ENCODE assay signal across 10 cellular contexts in genomic region chr11:46117842-46118241, GRCh38. TPM values are rescaled to one million over a fixed set of nuclear protein-coding genes. Genes with fewer than 3 reads are reported as not detected.
DNase-seq lines count a peak whose midpoint lies in the region; ATAC-seq, FAIRE-seq and TF ChIP-seq lines count a peak whose summit lies in the region.
"Had no signal": no experiment of that assay in that cellular context is flagged by ENCODE, and none has a peak within 500 bp of the region (broad histone marks: within the 10 kb centered on the region; RNA-seq: fewer than 3 reads in every experiment).

No MANE protein-coding gene starts in this region.

- CTCF ChIA-PET in HepG2 (lab: Yijun Ruan, JAX; ENCODE audit: low intra/inter-chr PET ratio, low total read pairs), result no interaction called here

- H3K27me3 ChIP-seq in HepG2 (ENCODE audit: control insufficient read depth in 1 of 2, insufficient read depth in 2 of 2, low read length in 2 of 2), result no peaks in the 10 kb centered on the region; a peak in 1 of 5 replicates
- no peaks in the 10 kb centered on the region for H3K27me3 ChIP-seq in right lobe of liver
- H3K27me3 ChIP-seq in RWPE2 (ENCODE audit: insufficient read depth, poor library complexity, severe bottlenecking), result no peaks in the 10 kb centered on the region
- no peaks in the 10 kb centered on the region for H3K27me3 ChIP-seq in fibroblast of lung (ENCODE audit: control insufficient read depth, insufficient read depth, low read length)
- no peaks in the 10 kb centered on the region for H3K27me3 ChIP-seq in uterus

- H3K4me2 ChIP-seq in HepG2 (ENCODE audit: low read depth, low read length) (peak overlapping the region; percentile 91), fibroblast of lung (ENCODE audit: extremely low read depth, insufficient read depth, low read length) (peak overlapping the region; percentile 91)

- no peak for TF ChIP-seq RAD21 in HepG2 (CRISPR knock-in tag; IDR thresholded peaks at IDR 0.05)

- H3K36me3 ChIP-seq in HepG2 (replicated peaks in 1 of 2; ENCODE audit: control insufficient read depth in 1 of 2, insufficient read depth in 2 of 2, low read length in 2 of 2) (no peaks in the 10 kb centered on the region), right lobe of liver (no peaks in the 10 kb centered on the region), RWPE2 (ENCODE audit: low read depth) (no peaks in the 10 kb centered on the region), fibroblast of lung (ENCODE audit: control insufficient read depth, insufficient read depth, low read length) (no peaks in the 10 kb centered on the region), uterus (no peaks in the 10 kb centered on the region)

- TF ChIP-seq POLR2A in HepG2 (IDR thresholded peaks at IDR 0.05; ENCODE audit: insufficient read depth in 1 of 2, low read depth in 2 of 2, low read length in 2 of 2) (no peak), right lobe of liver (IDR thresholded peaks at IDR 0.05) (no peak), uterus (IDR thresholded peaks at IDR 0.05) (no peak)

- no peak for ATAC-seq in HepG2
- ATAC-seq in right lobe of liver, result no peak
- no peak for ATAC-seq in RWPE2 (ENCODE audit: low read depth)
- no peak for ATAC-seq in HG02588 (IDR thresholded peaks at IDR 0.05; ENCODE audit: unreplicated experiment)

- H3K9ac ChIP-seq in HepG2 (ENCODE audit: insufficient read depth, low read depth, low read length) (no peak overlapping the region), fibroblast of lung (ENCODE audit: insufficient read depth, low read length) (no peak overlapping the region)

- FAIRE-seq in HepG2 (lab: Jason Lieb, UNC), result no peak

- no TSS peak for BruUV-seq in HepG2 (replicated peaks; lab: Mats Ljungman, UMichigan)

- no peak overlapping the region for H2AFZ ChIP-seq in HepG2 (ENCODE audit: low read length)
- H2AFZ ChIP-seq in fibroblast of lung (ENCODE audit: low read length), result no peak overlapping the region

- peaks cover 48% of the 10 kb centered on the region for H3K79me2 ChIP-seq in HepG2 (ENCODE audit: insufficient read depth, low read length)
- H3K79me2 ChIP-seq in fibroblast of lung (ENCODE audit: control insufficient read depth, insufficient read depth, low read length), result peaks cover 46% of the 10 kb centered on the region

- peak; percentile 23 for TF ChIP-seq CTCF in HepG2 (CRISPR knock-in tag; IDR thresholded peaks at IDR 0.05)
- no peak for TF ChIP-seq CTCF in right lobe of liver (IDR thresholded peaks at IDR 0.05)
- peak; percentile 41 for TF ChIP-seq CTCF in RWPE2 (IDR thresholded peaks at IDR 0.05; ENCODE audit: poor library complexity, severe bottlenecking)
- TF ChIP-seq CTCF in fibroblast of lung (conservative IDR thresholded peaks at IDR 0.05 in 1 of 2, IDR thresholded peaks at IDR 0.05 in 1 of 2; ENCODE audit: low read depth in 1 of 2, low read length in 2 of 2), result peak; percentile 10 to 40
- no peak for TF ChIP-seq CTCF in uterus (IDR thresholded peaks at IDR 0.05)

- no peaks in the 10 kb centered on the region for H3K9me3 ChIP-seq in HepG2 (ENCODE audit: low read length)
- no peaks in the 10 kb centered on the region for H3K9me3 ChIP-seq in right lobe of liver
- H3K9me3 ChIP-seq in RWPE2 (ENCODE audit: severe bottlenecking), result no peaks in the 10 kb centered on the region
- no peaks in the 10 kb centered on the region for H3K9me3 ChIP-seq in fibroblast of lung (ENCODE audit: control insufficient read depth, insufficient read depth, low read depth, low read length)
- no peaks in the 10 kb centered on the region for H3K9me3 ChIP-seq in uterus

- no peak for TF ChIP-seq EP300 in HepG2 (IDR thresholded peaks at IDR 0.05; ENCODE audit: low read depth in 2 of 2, low read length in 2 of 2)
- no peak for TF ChIP-seq EP300 in HepG2 (CRISPR knock-in tag; IDR thresholded peaks at IDR 0.05; ENCODE audit: borderline replicate concordance)

- intact Hi-C loops in HepG2 (cut with micrococcal nuclease; ENCODE audit: unreplicated experiment) (no loop called here), right lobe of liver (cut with DNase I) (no loop called here), uterus (cut with DNase I; ENCODE audit: low total_unique reads) (no loop called here)

- DNase-seq in HepG2 (ENCODE audit: low spot score) (no peak), right lobe of liver (no peak), RWPE2 (ENCODE audit: low spot score) (no peak), fibroblast of lung (ENCODE audit: low read depth in 2 of 2) (peak in 1 of 2 donors; percentile 31), uterus (no peak), SW480 (ENCODE audit: low spot score) (no peak), GM19240 (ENCODE audit: insufficient read length, low spot score) (no peak)
- DNase-seq: activated CD4-positive, alpha-beta T cell treated with anti-CD3 and anti-CD28 coated beads, Interleukin-2, amount 50 U/mL, for 1 hour; stimulated activated CD4-positive, alpha-beta T cell treated with anti-CD3 and anti-CD28 coated beads, Interleukin-4, amount 100 ng/mL, for 4 hours had no signal

- no peak overlapping the region for H3K27ac ChIP-seq in HepG2 (ENCODE audit: extremely low read length, insufficient read depth, low read length)
- no peak overlapping the region for H3K27ac ChIP-seq in right lobe of liver
- H3K27ac ChIP-seq in RWPE2 (ENCODE audit: poor library complexity, severe bottlenecking), result no peak overlapping the region
- H3K27ac ChIP-seq in fibroblast of lung (ENCODE audit: insufficient read depth, low read length), result no peak overlapping the region
- H3K27ac ChIP-seq in uterus, result peak overlapping the region; percentile 90 to 99

- H3K4me1 ChIP-seq in HepG2 (ENCODE audit: insufficient read depth, low read length) (peaks cover 41% of the 10 kb centered on the region), right lobe of liver (peaks cover 0 to 19% (median under 1%) of the 10 kb centered on the region in 4 donors), RWPE2 (ENCODE audit: insufficient read depth, poor library complexity, severe bottlenecking) (peaks cover 11% of the 10 kb centered on the region), fibroblast of lung (ENCODE audit: control insufficient read depth, extremely low read depth, insufficient read depth, low read length) (peaks cover 2% of the 10 kb centered on the region), uterus (peaks cover 3 to 11% of the 10 kb centered on the region in 2 donors)

- H3K4me3 ChIP-seq in HepG2 (replicated peaks in 1 of 3; ENCODE audit: insufficient read depth in 1 of 3, low read depth in 2 of 3, low read length in 3 of 3) (no peak overlapping the region; a peak in 1 of 6 replicates), right lobe of liver (no peak overlapping the region), RWPE2 (ENCODE audit: severe bottlenecking) (no peak overlapping the region), fibroblast of lung (replicated peaks in 1 of 4; ENCODE audit: control extremely low read depth in 1 of 4, insufficient read depth in 1 of 4, low read depth in 3 of 4, low read length in 4 of 4) (peak overlapping the region in 3 of 4 experiments; percentile 68 to 92 (median 79)), uterus (no peak overlapping the region)

- in situ Hi-C loops in HepG2 (cut with HindIII; ENCODE audit: extremely low pct_ligation_motif_present, low pct_unique_long_range_greater_than_20kb), result no loop called here

- H4K20me1 ChIP-seq in HepG2 (ENCODE audit: insufficient read depth, low read length), result peaks cover 16% of the 10 kb centered on the region
- no peaks in the 10 kb centered on the region for H4K20me1 ChIP-seq in fibroblast of lung (ENCODE audit: control insufficient read depth, extremely low read depth, insufficient read depth, low read length)

- POLR2A ChIA-PET in HepG2 (lab: Yijun Ruan, JAX), result no interaction called here

TF ChIP-seq in HepG2, 621 proteins besides CTCF, POLR2A, EP300 and RAD21 (continues in another document):
- no peak for TF ChIP-seq ZGPAT (CRISPR knock-in tag; IDR thresholded peaks at IDR 0.05)

RNA-seq across cellular contexts. Expression of gene PHF21A, which starts 3.4 kb away (rescaled TPM):
- total RNA-seq in HepG2 (2016; rRNA removed; fragmentation: Illumina TruSeq; extraction: Trizol) (4.1 and 5.6 TPM in 2 replicates), right lobe of liver (10 to 100 TPM in 5 of 6 experiments, 1 to 10 TPM in 1; 9.2 to 17.1 (median 10.4) TPM), fibroblast of lung (13.6 and 21.0 TPM in 2 replicates), uterus (10 to 100 TPM; 12.1 to 83.3 (median 29.3) TPM)
- total RNA-seq in HepG2 (2016; cell fraction: cytosol; rRNA removed; fragmentation: Illumina TruSeq; extraction: Trizol; ENCODE audit: low read depth), result 8.0 and 10.4 TPM in 2 replicates
- total RNA-seq in HepG2 (2016; cell fraction: insoluble cytoplasmic fraction; rRNA removed; fragmentation: Illumina TruSeq; extraction: Trizol), result 3.6 and 4.1 TPM in 2 replicates
- 5.6 and 5.7 TPM in 2 replicates for total RNA-seq in HepG2 (2016; cell fraction: membrane; rRNA removed; fragmentation: Illumina TruSeq; extraction: Trizol)
- 7.8 and 14.3 TPM in 2 replicates for total RNA-seq in HepG2 (2016; cell fraction: nucleus; rRNA removed; fragmentation: Illumina TruSeq; extraction: Trizol)
- polyA plus RNA-seq in HepG2 (2011; rRNA removed) (30.6 and 34.6 TPM in 2 replicates), fibroblast of lung (17.0 and 18.5 TPM in 2 replicates)
- 11.4 and 12.7 TPM in 2 replicates for polyA plus RNA-seq in HepG2 (2011; cell fraction: cytosol; rRNA removed)
- polyA plus RNA-seq in HepG2 (2011; cell fraction: nucleus; rRNA removed), result 69.2 and 75.3 TPM in 2 replicates
- polyA plus RNA-seq in HepG2 (2012), result 19.1 and 20.7 TPM in 2 replicates
- 1.9 and 2.3 TPM in 2 replicates for polyA plus RNA-seq in HepG2 (2016; cell fraction: cytosol; fragmentation: Illumina TruSeq; extraction: Trizol; ENCODE audit: low read depth)
- polyA plus RNA-seq in HepG2 (2016; cell fraction: insoluble cytoplasmic fraction; fragmentation: Illumina TruSeq; extraction: Trizol; ENCODE audit: low read depth), result 6.3 and 7.9 TPM in 2 replicates
- 5.0 and 6.3 TPM in 2 replicates for polyA plus RNA-seq in HepG2 (2016; cell fraction: membrane; fragmentation: Illumina TruSeq; extraction: Trizol; ENCODE audit: low read depth)
- polyA plus RNA-seq in HepG2 (2016; cell fraction: nucleus; fragmentation: Illumina TruSeq; extraction: Trizol; ENCODE audit: insufficient read depth, low read depth), result 17.7 and 22.1 TPM in 2 replicates
- 14.6 and 18.0 TPM in 2 replicates for polyA minus RNA-seq in HepG2 (2011; rRNA and poly(A)+ RNA removed; ENCODE audit: low replicate concordance)
- 12.4 and 12.7 TPM in 2 replicates for polyA minus RNA-seq in HepG2 (2011; cell fraction: cytosol; rRNA and poly(A)+ RNA removed)
- polyA minus RNA-seq in HepG2 (2011; cell fraction: nucleus; rRNA and poly(A)+ RNA removed), result 42.5 and 54.2 TPM in 2 replicates
- 13.6 and 20.4 TPM in 2 replicates for polyA plus RNA-seq in fibroblast of lung (2012)
- polyA minus RNA-seq in fibroblast of lung (ENCODE audit: low replicate concordance), result 18.7 and 27.1 TPM in 2 replicates

Comparison
In these comparisons a context has a peak if more than half of its experiments do, and no peak if none do; other contexts are left out.
1. CTCF ChIP-seq: peak in HepG2 (single experiment), RWPE2 (single experiment) and fibroblast of lung (2 of 2); none in right lobe of liver (0 of 4) and uterus (0 of 4).
2. H3K27ac ChIP-seq: peak in uterus (2 of 2); none in HepG2 (single experiment), right lobe of liver (0 of 3), RWPE2 (single experiment) and fibroblast of lung (single experiment).
3. H3K4me3 ChIP-seq: peak in fibroblast of lung (3 of 4); none in HepG2 (0 of 3), right lobe of liver (0 of 3), RWPE2 (single experiment) and uterus (0 of 2).